Comparison of ENCODE assay signal across 8 cellular contexts in genomic region chr17:40139566-40140058, GRCh38. TPM values are rescaled to one million over a fixed set of nuclear protein-coding genes. Genes with fewer than 3 reads are reported as not detected.
DNase-seq lines count a peak whose midpoint lies in the region; ATAC-seq and TF ChIP-seq lines count a peak whose summit lies in the region.

No MANE protein-coding gene starts in this region.

- TF ChIP-seq CTCF in brain (conservative IDR thresholded peaks at IDR 0.05) (no peak), right lobe of liver (IDR thresholded peaks at IDR 0.05) (no peak), tibial artery (IDR thresholded peaks at IDR 0.05) (no peak)

- H3K27me3 Mint-ChIP-seq in brain = peaks cover 10% of the 10 kb centered on the region

- peak overlapping the region; percentile 99 to 100 (median 99) for H3K27ac Mint-ChIP-seq in brain

- H3K4me3 Mint-ChIP-seq in brain = peak overlapping the region; percentile 95 to 99 (median 96)

- ATAC-seq in Right ventricle myocardium superior (ENCODE audit: poor library complexity) (peak; percentile 3), Right ventricle myocardium inferior (no peak), HG03460 (IDR thresholded peaks at IDR 0.05; ENCODE audit: unreplicated experiment) (peak; percentile 15), right lobe of liver (peak; percentile 12 to 19 (median 13))

- WGBS in right lobe of liver (ENCODE audit: insufficient coverage, low coverage, low lambda C conversion rate, missing lambda C conversion rate) = 3% methylated on average over 14 of the region's 14 CpGs

- H3K27ac ChIP-seq in right lobe of liver (peak overlapping the region; percentile 86 to 98 (median 95)), tibial artery (peak overlapping the region; percentile 84 to 90)

- no peaks in the 10 kb centered on the region for H3K9me3 ChIP-seq in right lobe of liver
- no peaks in the 10 kb centered on the region for H3K9me3 ChIP-seq in tibial artery

- intact Hi-C loops in Right ventricle myocardium superior (cut with DNase I) (no loop called here), Right ventricle myocardium inferior (cut with DNase I) (loop anchor here (2.0 kb wide), 1 partner anchor 17 kb away; no protein-coding TSS in a partner anchor), right lobe of liver (cut with DNase I) (no loop called here), tibial artery (cut with DNase I; ENCODE audit: low total_unique reads) (no loop called here)

- no peak for DNase-seq in Right ventricle myocardium superior
- DNase-seq in Right ventricle myocardium inferior (ENCODE audit: missing footprints) = no peak
- DNase-seq in right lobe of liver = peak in 1 of 3 donors; percentile 56
- no peak for DNase-seq in tibial artery
- DNase-seq in iPS-NIHi11 (ENCODE audit: low spot score) = no peak
- no peak for DNase-seq in NCI-H82 (lab: John Stamatoyannopoulos, UW)

- H3K9me3 Mint-ChIP-seq in brain = peaks cover 0 to 4% (median 0%) of the 10 kb centered on the region in 5 experiments

- H3K4me3 ChIP-seq in right lobe of liver = peak overlapping the region; percentile 36 to 67 (median 54)
- peak overlapping the region; percentile 67 to 90 for H3K4me3 ChIP-seq in tibial artery

- H3K36me3 Mint-ChIP-seq in brain = peaks cover 57% of the 10 kb centered on the region

- H3K4me1 Mint-ChIP-seq in brain = peaks cover 42% of the 10 kb centered on the region

- no peak for TF ChIP-seq POLR2A in right lobe of liver (IDR thresholded peaks at IDR 0.05)

- H3K4me1 ChIP-seq in right lobe of liver = peaks cover 0 to 13% (median 5%) of the 10 kb centered on the region in 4 donors
- H3K4me1 ChIP-seq in tibial artery = peaks cover 0 to 31% (median 24%) of the 10 kb centered on the region in 4 donors

- peaks cover 0 to 40% (median 8%) of the 10 kb centered on the region in 4 donors for H3K36me3 ChIP-seq in right lobe of liver
- H3K36me3 ChIP-seq in tibial artery = peaks cover 35 to 53% (median 43%) of the 10 kb centered on the region in 3 donors

- H3K27me3 ChIP-seq in right lobe of liver (no peaks in the 10 kb centered on the region), tibial artery (no peaks in the 10 kb centered on the region)

RNA-seq across cellular contexts. Expression of gene CASC3, which starts 0.7 kb away (rescaled TPM):
- total RNA-seq in Right ventricle myocardium superior (45.9 TPM), Right ventricle myocardium inferior (49.1 TPM), right lobe of liver (10 to 100 TPM; 19.6 to 31.5 (median 25.9) TPM)
- polyA plus RNA-seq in brain (ENCODE audit: insufficient read depth, low read depth, low replicate concordance) = 150 TPM

RNA-seq across cellular contexts. Expression of gene MSL1, which starts 17.8 kb away (rescaled TPM):
- total RNA-seq in Right ventricle myocardium superior (46.8 TPM), Right ventricle myocardium inferior (51.4 TPM), right lobe of liver (10 to 100 TPM; 31.1 to 43.8 (median 36.0) TPM)
- polyA plus RNA-seq in brain (ENCODE audit: insufficient read depth, low read depth, low replicate concordance) = 94.4 TPM

RNA-seq across cellular contexts. Expression of gene RAPGEFL1, which starts 37.7 kb away (rescaled TPM):
- total RNA-seq in Right ventricle myocardium superior = 2.7 TPM
- 2.1 TPM for total RNA-seq in Right ventricle myocardium inferior
- 14.2 TPM for polyA plus RNA-seq in brain (ENCODE audit: insufficient read depth, low read depth, low replicate concordance)
- 10 to 100 TPM in 1 of 6 experiments, 1 to 10 TPM in 5; 1.4 to 16.5 (median 4.4) TPM for total RNA-seq in right lobe of liver

RNA-seq across cellular contexts. Expression of gene NR1D1, which starts 39.2 kb away (rescaled TPM):
- total RNA-seq in Right ventricle myocardium superior = 21.1 TPM
- total RNA-seq in Right ventricle myocardium inferior = 24.9 TPM
- 43.8 TPM for polyA plus RNA-seq in brain (ENCODE audit: insufficient read depth, low read depth, low replicate concordance)
- 10 to 100 TPM in 4 of 6 experiments, 1 to 10 TPM in 2; 6.9 to 29.8 (median 16.0) TPM for total RNA-seq in right lobe of liver
